In the genomic region with DNA sequence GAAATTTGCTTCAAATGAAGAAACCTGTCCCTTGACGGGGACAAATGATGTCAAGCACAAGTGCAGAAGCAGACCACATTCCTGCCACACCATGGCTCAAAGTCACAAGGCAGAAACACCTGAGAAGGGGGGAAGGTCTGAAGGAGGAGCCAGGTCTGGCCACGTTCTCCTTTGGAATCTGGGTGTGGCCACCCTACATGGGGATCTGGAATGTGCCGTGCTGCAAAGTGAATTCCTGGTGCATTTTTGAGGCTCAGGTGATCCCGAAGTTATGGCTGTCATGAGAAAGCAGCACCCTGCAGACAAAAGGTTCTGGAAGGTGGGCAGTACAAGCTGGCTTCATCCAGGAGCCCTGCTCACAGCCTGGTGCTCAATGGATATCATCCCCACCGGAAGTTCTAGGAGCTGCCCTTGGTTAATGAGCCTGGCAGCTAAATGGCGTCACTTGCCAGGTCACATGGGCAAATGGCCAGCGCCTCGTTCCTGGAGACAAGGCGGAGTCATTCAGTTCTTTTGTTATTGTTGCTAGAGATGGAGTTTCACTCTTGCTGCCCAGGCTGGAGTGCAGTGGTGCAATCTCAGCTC, we compare ENCODE assay signal across 16 cellular contexts. TPM values are rescaled to one million over a fixed set of nuclear protein-coding genes. Genes with fewer than 3 reads are reported as not detected.
A peak's percentile ranks its signal among the peaks of the same experiment; 100 is the strongest.
DNase-seq lines count a peak whose midpoint lies in the region; ATAC-seq and TF ChIP-seq lines count a peak whose summit lies in the region.
"Had no signal": no experiment of that assay in that cellular context is flagged by ENCODE, and none has a peak within 500 bp of the region (broad histone marks: within the 10 kb centered on the region; RNA-seq: fewer than 3 reads in every experiment).

No MANE protein-coding gene starts in this region.

- TF ChIP-seq EP300 in ovary (IDR thresholded peaks at IDR 0.05): no peak

- WGBS in ovary, 3 donors: 53 to 64% (median 60%) methylated on average over 9 of the region's 9 CpGs

- no peaks in the 10 kb centered on the region for H3K4me1 ChIP-seq in ovary (ENCODE audit: insufficient read depth)
- H3K4me1 ChIP-seq: tibial artery had no signal

- no peak for ATAC-seq in GM19395 (IDR thresholded peaks at IDR 0.05; ENCODE audit: unreplicated experiment)
- ATAC-seq: GM12878 had no signal

- no peaks in the 10 kb centered on the region for H3K36me3 ChIP-seq in ovary
- H3K36me3 ChIP-seq: tibial artery had no signal

- DNase-seq in SIG-M5 treated with dmso at 0.1 percent for 504 hours (lab: John Stamatoyannopoulos, UW; ENCODE audit: unreplicated experiment): peak; percentile 38
- DNase-seq in SIG-M5 (lab: John Stamatoyannopoulos, UW): no peak
- peak; percentile 54 to 92 for DNase-seq in T47D (ENCODE audit: low read depth in 1 of 2, low spot score in 1 of 2)
- DNase-seq in kidney tubule cell (ENCODE audit: low spot score): peak; percentile 91
- DNase-seq in DMS 273 treated with DMSO at 0.1 percent for 48 hours (lab: John Stamatoyannopoulos, UW): no peak
- DNase-seq in ovary: no peak
- no peak for DNase-seq in NCI-H2107 treated with DMSO at 0.1 percent for 48 hours (lab: John Stamatoyannopoulos, UW; ENCODE audit: unreplicated experiment)
- DNase-seq: DMS79 treated with DMSO at 0.1 percent for 48 hours, foreskin fibroblast, NCI-H1092 treated with DMSO at 0.1 percent for 48 hours, NCI-H526, nephron progenitor cell, tibial artery had no signal

- in situ Hi-C loops in T47D (cut with HindIII; ENCODE audit: low pct_unique_long_range_greater_than_20kb, low sequenced_read_pairs): no loop called here

- no peak for TF ChIP-seq POLR2A in ovary (IDR thresholded peaks at IDR 0.05)

- intact Hi-C loops in ovary (cut with DNase I): no loop called here

- H3K9me3 ChIP-seq in ovary: no peaks in the 10 kb centered on the region
- H3K9me3 ChIP-seq: tibial artery had no signal

- no peak overlapping the region for H3K4me3 ChIP-seq in ovary
- H3K4me3 ChIP-seq: GM12878, skin epidermis, tibial artery had no signal

- H3K27me3 ChIP-seq in ovary: no peaks in the 10 kb centered on the region
- H3K27me3 ChIP-seq: tibial artery had no signal

- TF ChIP-seq CTCF in ovary (IDR thresholded peaks at IDR 0.05): no peak

- H3K27ac ChIP-seq in ovary: no peak overlapping the region
- H3K27ac ChIP-seq: tibial artery had no signal

RNA-seq across cellular contexts. Expression of a gene that starts 20.1 kb away (rescaled TPM):
- total RNA-seq in ovary: 10 to 100 TPM; 10.7 to 31.3 (median 25.8) TPM
- 10 to 100 TPM; 15.1 to 17.8 TPM for polyA plus RNA-seq in ovary

Comparison
In these comparisons a context has a peak if more than half of its experiments do, and no peak if none do; other contexts are left out.
1. DNase-seq: peak in SIG-M5 treated with dmso at 0.1 percent for 504 hours (single experiment), T47D (2 of 2) and kidney tubule cell (single experiment); none in SIG-M5 (single experiment), DMS 273 treated with DMSO at 0.1 percent for 48 hours (single experiment), ovary (0 of 5) and NCI-H2107 treated with DMSO at 0.1 percent for 48 hours (single experiment).